Comparison of ENCODE assay signal across 9 cellular contexts in the genomic region with DNA sequence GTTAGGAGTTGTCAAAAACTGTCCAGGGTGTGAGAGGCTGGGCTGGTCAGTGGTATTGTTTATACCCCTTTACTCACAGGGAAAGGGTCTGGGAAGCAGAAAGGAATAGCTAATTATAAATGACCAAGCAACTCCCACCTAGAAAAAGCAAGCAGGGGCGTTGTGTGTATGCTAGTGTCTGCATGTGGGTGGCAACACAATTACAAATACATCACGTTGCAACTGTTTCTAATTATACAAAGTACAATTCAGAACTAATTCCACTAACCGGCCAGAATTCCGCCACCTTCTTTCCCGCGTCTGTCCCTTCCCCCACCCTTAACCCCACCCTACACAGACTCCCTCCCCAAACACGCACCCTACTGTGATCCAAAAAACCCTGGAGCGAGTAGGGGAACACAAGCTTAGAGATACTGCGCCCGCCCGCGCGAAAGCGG. TPM values are rescaled to one million over a fixed set of nuclear protein-coding genes. Genes with fewer than 3 reads are reported as not detected.
DNase-seq lines count a peak whose midpoint lies in the region; ATAC-seq and TF ChIP-seq lines count a peak whose summit lies in the region.
"Had no signal": no experiment of that assay in that cellular context is flagged by ENCODE, and none has a peak within 500 bp of the region (broad histone marks: within the 10 kb centered on the region; RNA-seq: fewer than 3 reads in every experiment).

No MANE protein-coding gene starts in this region.

- DNase-seq in BE2C (no peak), Karpas-422 (no peak), neural progenitor cell (ENCODE audit: low spot score) (no peak), 8988T (no peak), KG1 (lab: John Stamatoyannopoulos, UW) (no peak), NCI-H2171 (lab: John Stamatoyannopoulos, UW) (no peak)
- no peak for DNase-seq in effector memory CD8-positive, alpha-beta T cell

- no peak overlapping the region for H3K27ac ChIP-seq in Karpas-422 (ENCODE audit: low read length)
- no peak overlapping the region for H3K27ac ChIP-seq in neural progenitor cell
- H3K27ac ChIP-seq: VCaP had no signal

- no peak overlapping the region for H3K27ac Mint-ChIP-seq in effector memory CD8-positive, alpha-beta T cell
- H3K27ac Mint-ChIP-seq in neural progenitor cell, result no peak overlapping the region

- H3K9me3 ChIP-seq in BE2C, result no peaks in the 10 kb centered on the region
- H3K9me3 ChIP-seq in Karpas-422 (ENCODE audit: low read length), result no peaks in the 10 kb centered on the region
- H3K9me3 ChIP-seq in neural progenitor cell (ENCODE audit: low read depth), result no peaks in the 10 kb centered on the region

- no peak for ATAC-seq in effector memory CD8-positive, alpha-beta T cell (replicated peaks)
- ATAC-seq in GM18505 (IDR thresholded peaks at IDR 0.05; ENCODE audit: unreplicated experiment), result no peak

- peaks cover 7% of the 10 kb centered on the region for H3K36me3 Mint-ChIP-seq in effector memory CD8-positive, alpha-beta T cell (ENCODE audit: insufficient read depth)
- no peaks in the 10 kb centered on the region for H3K36me3 Mint-ChIP-seq in neural progenitor cell

- H3K9ac ChIP-seq in Karpas-422 (ENCODE audit: low read length) (peak overlapping the region; percentile 41; the same call in 1 of the 2 replicates), neural progenitor cell (no peak overlapping the region)

- H3K9me3 Mint-ChIP-seq in effector memory CD8-positive, alpha-beta T cell, result no peaks in the 10 kb centered on the region
- no peaks in the 10 kb centered on the region for H3K9me3 Mint-ChIP-seq in neural progenitor cell

- peaks cover 22% of the 10 kb centered on the region for H3F3A ChIP-seq in neural progenitor cell (ENCODE audit: low read depth)

- no peak overlapping the region for H2AFZ ChIP-seq in Karpas-422 (ENCODE audit: low read length)
- H2AFZ ChIP-seq in neural progenitor cell (replicated peaks), result peak overlapping the region; percentile 31

- H3K27me3 ChIP-seq in BE2C (no peaks in the 10 kb centered on the region), Karpas-422 (ENCODE audit: low read length) (no peaks in the 10 kb centered on the region), neural progenitor cell (peaks cover 62% of the 10 kb centered on the region)

- peaks cover 47 to 57% of the 10 kb centered on the region in 2 donors for H3K27me3 Mint-ChIP-seq in effector memory CD8-positive, alpha-beta T cell
- peaks cover 32% of the 10 kb centered on the region for H3K27me3 Mint-ChIP-seq in neural progenitor cell (ENCODE audit: insufficient read depth, low read depth)

- H3K4me2 ChIP-seq in Karpas-422 (ENCODE audit: low read depth, low read length, poor library complexity, severe bottlenecking) (peak overlapping the region; percentile 87), neural progenitor cell (peak overlapping the region; percentile 95)

- TF ChIP-seq CTCF in BE2C (IDR thresholded peaks at IDR 0.05; ENCODE audit: low read depth, low read length) (no peak), neural progenitor cell (IDR thresholded peaks at IDR 0.05) (no peak)

- H4K20me1 ChIP-seq in Karpas-422 (ENCODE audit: insufficient read depth, low read depth, low read length) (no peaks in the 10 kb centered on the region), neural progenitor cell (ENCODE audit: low read depth) (peaks cover 10% of the 10 kb centered on the region)

- H3K79me2 ChIP-seq in Karpas-422 (ENCODE audit: low read length), result no peaks in the 10 kb centered on the region
- no peaks in the 10 kb centered on the region for H3K79me2 ChIP-seq in neural progenitor cell (ENCODE audit: low read depth)

- TF ChIP-seq POLR2A in GM18505 (IDR thresholded peaks at IDR 0.05; ENCODE audit: borderline replicate concordance, extremely low read depth, insufficient read depth, insufficient read length), result no peak

- H3K4me3 Mint-ChIP-seq in effector memory CD8-positive, alpha-beta T cell, result peak overlapping the region; percentile 84 to 94
- H3K4me3 Mint-ChIP-seq in neural progenitor cell, result peak overlapping the region; percentile 88

- H3K36me3 ChIP-seq in BE2C (no peaks in the 10 kb centered on the region), Karpas-422 (ENCODE audit: insufficient read depth, low read length) (no peaks in the 10 kb centered on the region), neural progenitor cell (no peaks in the 10 kb centered on the region)

- H3K9me2 ChIP-seq in Karpas-422 (replicated peaks; ENCODE audit: insufficient read depth, low read length), result no peaks in the 10 kb centered on the region

- H3K4me1 ChIP-seq in BE2C (no peaks in the 10 kb centered on the region; the same call in 1 of the 2 replicates), Karpas-422 (ENCODE audit: low read length) (peaks cover 23% of the 10 kb centered on the region), neural progenitor cell (peaks cover 60% of the 10 kb centered on the region)

- peaks cover 24 to 25% of the 10 kb centered on the region in 2 donors for H3K4me1 Mint-ChIP-seq in effector memory CD8-positive, alpha-beta T cell (ENCODE audit: low read depth in 2 of 2)
- peaks cover 45% of the 10 kb centered on the region for H3K4me1 Mint-ChIP-seq in neural progenitor cell

- H3K4me3 ChIP-seq in BE2C (ENCODE audit: low read depth, low read length) (peak overlapping the region; percentile 95), Karpas-422 (ENCODE audit: low read length) (peak overlapping the region; percentile 70; the same call in 1 of the 2 replicates), neural progenitor cell (peak overlapping the region; percentile 72)

RNA-seq across cellular contexts. Expression of a gene that starts 2.2 kb away (rescaled TPM):
- polyA plus RNA-seq in BE2C (2012; ENCODE audit: insufficient read depth, insufficient read length, low read depth), result 44.1 TPM
- 3.1 and 6.7 TPM in 2 replicates for total RNA-seq in Karpas-422 (2014; rRNA removed; shearing (Covaris generic); ENCODE audit: low replicate concordance)
- not detected in 2 replicates for total RNA-seq in neural progenitor cell (ENCODE audit: low replicate concordance)

RNA-seq across cellular contexts. Expression of a gene that starts 34.6 kb away (rescaled TPM):
- polyA plus RNA-seq in BE2C (2012; ENCODE audit: insufficient read depth, insufficient read length, low read depth), result 21.1 TPM
- 29.9 and 31.9 TPM in 2 replicates for total RNA-seq in Karpas-422 (2014; rRNA removed; shearing (Covaris generic); ENCODE audit: low replicate concordance)
- total RNA-seq in neural progenitor cell (ENCODE audit: low replicate concordance), result 3.7 and 7.2 TPM in 2 replicates
